In genomic region chr16:67530013-67530939, GRCh38 we compare ENCODE assay signal across 1 cellular context.
TF ChIP-seq lines count a peak whose summit lies in the region.

No MANE protein-coding gene starts in this region.

TF ChIP-seq in endothelial cell of umbilical vein, 7 proteins besides CTCF, POLR2A, EP300 and RAD21:
- TF ChIP-seq POLR2AphosphoS5 (IDR thresholded peaks at IDR 0.05; ENCODE audit: insufficient read depth, low read depth, low read length) (peak; percentile 78), EZH2 (IDR thresholded peaks at IDR 0.05; ENCODE audit: borderline replicate concordance, low read depth, low read length, severe bottlenecking) (no peak), FOS (IDR thresholded peaks at IDR 0.05; ENCODE audit: borderline replicate concordance, insufficient read depth, low read length) (peak; percentile 58)
